25 cellular contexts compared by ENCODE assay signal in genomic region chr7:572013-572667, GRCh38. TPM values are rescaled to one million over a fixed set of nuclear protein-coding genes. Genes with fewer than 3 reads are reported as not detected.
A peak's percentile ranks its signal among the peaks of the same experiment; 100 is the strongest.
DNase-seq lines count a peak whose midpoint lies in the region; ATAC-seq, FAIRE-seq and TF ChIP-seq lines count a peak whose summit lies in the region.
"Had no signal": no experiment of that assay in that cellular context is flagged by ENCODE, and none has a peak within 500 bp of the region (broad histone marks: within the 10 kb centered on the region; RNA-seq: fewer than 3 reads in every experiment).

No MANE protein-coding gene starts in this region.

- TF ChIP-seq CTCF in kidney (IDR thresholded peaks at IDR 0.05; ENCODE audit: borderline replicate concordance, extremely low read depth, insufficient read depth) (no peak), PC-9 (conservative IDR thresholded peaks at IDR 0.05) (no peak), prostate gland (IDR thresholded peaks at IDR 0.05) (no peak)

- no peak overlapping the region for H3K4me3 ChIP-seq in right cardiac atrium (ENCODE audit: low read length)
- H3K4me3 ChIP-seq in kidney (ENCODE audit: low read length in 2 of 2), result no peak overlapping the region
- H3K4me3 ChIP-seq in neuronal stem cell (ENCODE audit: low read length in 2 of 2), result no peak overlapping the region
- no peak overlapping the region for H3K4me3 ChIP-seq in PC-9
- no peak overlapping the region for H3K4me3 ChIP-seq in prostate gland
- H3K4me3 ChIP-seq: GM23248 had no signal

- H3K79me2 ChIP-seq in PC-9 (ENCODE audit: low read depth), result no peaks in the 10 kb centered on the region

- intact Hi-C loops in right cardiac atrium (cut with DNase I), result no loop called here
- intact Hi-C loops in left ventricle myocardium superior (cut with micrococcal nuclease), result no loop called here
- intact Hi-C loops in kidney (cut with DNase I), result no loop called here
- intact Hi-C loops in PC-9 (cut with micrococcal nuclease; ENCODE audit: unreplicated experiment), result no loop called here
- intact Hi-C loops in prostate gland (cut with DNase I), result no loop called here

- no peak for TF ChIP-seq POLR2A in prostate gland (IDR thresholded peaks at IDR 0.05)

- in situ Hi-C loops in KBM-7 (cut with MboI; ENCODE audit: low pct_unique_long_range_greater_than_20kb, low sequenced_read_pairs), result no loop called here

- H2AK5ac ChIP-seq in neuronal stem cell (ENCODE audit: low read depth, low read length), result peak overlapping the region; percentile 75

- peaks cover 3% of the 10 kb centered on the region for H3K79me1 ChIP-seq in neuronal stem cell (ENCODE audit: low read depth, low read length)

- 91% methylated on average over 21 of the region's 21 CpGs for WGBS in right cardiac atrium
- no CpG with 5 or more reads among the region's 21 CpGs for WGBS in neuronal stem cell (ENCODE audit: extremely low coverage in 2 of 2, insufficient read length in 2 of 2, insufficient replicate concordance in 1 of 2), 2 donors
- 89% methylated on average over 21 of the region's 21 CpGs for WGBS in prostate gland

- H3K9me3 ChIP-seq in right cardiac atrium (ENCODE audit: control insufficient read depth, low read length) (no peaks in the 10 kb centered on the region), kidney (ENCODE audit: control insufficient read depth in 1 of 2, low read length in 2 of 2) (no peaks in the 10 kb centered on the region), neuronal stem cell (replicated peaks in 1 of 2; ENCODE audit: control insufficient read depth in 2 of 2, insufficient read depth in 1 of 2, low read depth in 1 of 2, low read length in 2 of 2) (peaks cover 0 to 1% of the 10 kb centered on the region in 2 donors), PC-9 (ENCODE audit: insufficient read depth, low read depth) (no peaks in the 10 kb centered on the region), prostate gland (no peaks in the 10 kb centered on the region)

- peak overlapping the region; percentile 47 for H2BK120ac ChIP-seq in neuronal stem cell (ENCODE audit: low read depth, low read length)

- H3K4me2 ChIP-seq in neuronal stem cell (ENCODE audit: insufficient read depth, low read length, poor library complexity, severe bottlenecking) (no peak overlapping the region), PC-9 (no peak overlapping the region)

- no peak overlapping the region for H4K91ac ChIP-seq in neuronal stem cell (ENCODE audit: low read depth, low read length, poor library complexity)

- no peak for FAIRE-seq in kidney (lab: Jason Lieb, UNC)

- H3K4me1 ChIP-seq in right cardiac atrium (ENCODE audit: control insufficient read depth, insufficient read depth, low read length) (peaks cover 6% of the 10 kb centered on the region), kidney (ENCODE audit: control insufficient read depth in 1 of 2, insufficient read depth in 1 of 2, low read depth in 1 of 2, low read length in 2 of 2) (no peaks in the 10 kb centered on the region), neuronal stem cell (ENCODE audit: control insufficient read depth in 2 of 2, insufficient read depth in 1 of 2, low read depth in 1 of 2, low read length in 2 of 2) (peaks cover 12 to 20% of the 10 kb centered on the region in 2 donors), PC-9 (replicated peaks; ENCODE audit: insufficient read depth) (no peaks in the 10 kb centered on the region), prostate gland (replicated peaks) (no peaks in the 10 kb centered on the region)
- H3K4me1 ChIP-seq: BE2C had no signal

- 0 out of 2 replicates have a peak, but pooled peaks cover under 1% of the 10 kb centered on the region for H4K20me1 ChIP-seq in PC-9 (ENCODE audit: insufficient read depth)

- peak overlapping the region; percentile 65 for H3K23ac ChIP-seq in neuronal stem cell (ENCODE audit: low read depth, low read length, poor library complexity)

- POLR2A ChIA-PET in PC-9 (lab: Charles Lee; ENCODE audit: unreplicated experiment), result no interaction called here

- no peak overlapping the region for H4K8ac ChIP-seq in neuronal stem cell (ENCODE audit: low read depth, low read length)

- ATAC-seq in right cardiac atrium (no peak), left ventricle myocardium superior (no peak)
- ATAC-seq: HCT116 had no signal

- H3K27me3 ChIP-seq in right cardiac atrium (ENCODE audit: control insufficient read depth, insufficient read depth) (no peaks in the 10 kb centered on the region), neuronal stem cell (ENCODE audit: control insufficient read depth in 3 of 3, insufficient read depth in 3 of 3, low read depth in 1 of 3, low read length in 3 of 3) (no peaks in the 10 kb centered on the region), PC-9 (ENCODE audit: insufficient read depth, low read depth) (no peaks in the 10 kb centered on the region), prostate gland (replicated peaks; ENCODE audit: insufficient read depth) (no peaks in the 10 kb centered on the region)
- H3K27me3 ChIP-seq: BE2C had no signal

- H2BK12ac ChIP-seq in neuronal stem cell (ENCODE audit: low read length), result peak overlapping the region; percentile 46

- no peaks in the 10 kb centered on the region for H3K9me2 ChIP-seq in PC-9 (ENCODE audit: insufficient read depth)

- H3K18ac ChIP-seq in neuronal stem cell (ENCODE audit: low read length), result peak overlapping the region; percentile 83

- CTCF ChIA-PET in PC-9 (lab: Charles Lee), result no interaction called here

- H2AFZ ChIP-seq in neuronal stem cell (ENCODE audit: low read length) (no peak overlapping the region), PC-9 (no peak overlapping the region)
- H2AFZ ChIP-seq: GM23248 had no signal

- H3F3A ChIP-seq in PC-9 (ENCODE audit: insufficient read depth, low read depth), result no peaks in the 10 kb centered on the region

- DNase-seq in right cardiac atrium, result peak in 2 of 3 donors; percentile 21 to 51
- DNase-seq in left ventricle myocardium superior, result no peak
- peak; percentile 60 for DNase-seq in kidney
- no peak for DNase-seq in neuronal stem cell (ENCODE audit: low spot score)
- no peak for DNase-seq in EL
- DNase-seq in KBM-7, result no peak
- DNase-seq in PC-9, result no peak
- DNase-seq in prostate gland (ENCODE audit: low spot score), result no peak
- DNase-seq: 8988T; ACHN; BE2C; CD4-positive, CD25-positive, alpha-beta regulatory T cell; DMS153; GM23248; Karpas-422; NCI-H1105; NCI-H1436 treated with DMSO at 0.1 percent for 48 hours; NCI-H187 treated with DMSO at 0.1 percent for 48 hours; NCI-H446; NCI-H524 treated with DMSO at 0.1 percent for 48 hours; NCI-H774; RPMI8226; SHP77 had no signal

- peak overlapping the region; percentile 75 for H2BK5ac ChIP-seq in neuronal stem cell (ENCODE audit: low read length)

- H2BK15ac ChIP-seq in neuronal stem cell (ENCODE audit: low read length), result peak overlapping the region; percentile 26

- H3K36me3 ChIP-seq in kidney (ENCODE audit: control insufficient read depth in 1 of 2, insufficient read depth in 2 of 2, low read length in 2 of 2), result no peaks in the 10 kb centered on the region
- peaks cover 0 to 2% of the 10 kb centered on the region in 2 donors for H3K36me3 ChIP-seq in neuronal stem cell (replicated peaks in 1 of 2; ENCODE audit: control insufficient read depth in 2 of 2, insufficient read depth in 2 of 2, low read length in 2 of 2)
- H3K36me3 ChIP-seq in PC-9 (ENCODE audit: low read depth), result no peaks in the 10 kb centered on the region
- no peaks in the 10 kb centered on the region for H3K36me3 ChIP-seq in prostate gland
- H3K36me3 ChIP-seq: BE2C had no signal

- H3K9ac ChIP-seq in kidney (ENCODE audit: low read length in 2 of 2) (no peak overlapping the region), neuronal stem cell (ENCODE audit: low read depth, low read length, poor library complexity) (peak overlapping the region; percentile 21)
- H3K9ac ChIP-seq: GM23248 had no signal

- no peak overlapping the region for H3K4ac ChIP-seq in neuronal stem cell (ENCODE audit: low read length)

- no peak overlapping the region for H3K14ac ChIP-seq in neuronal stem cell (ENCODE audit: low read length)

- no peak overlapping the region for H3K27ac ChIP-seq in right cardiac atrium (ENCODE audit: low read length)
- no peak overlapping the region for H3K27ac ChIP-seq in kidney (ENCODE audit: low read depth in 2 of 2, low read length in 2 of 2)
- H3K27ac ChIP-seq in neuronal stem cell (replicated peaks; ENCODE audit: low read length), result no peak overlapping the region
- no peak overlapping the region for H3K27ac ChIP-seq in PC-9
- H3K27ac ChIP-seq in prostate gland, result no peak overlapping the region
- H3K27ac ChIP-seq: GM23248, HL-60 had no signal

- no TSS peak for BruUV-seq in PC-9 (replicated peaks; lab: Mats Ljungman, UMichigan)

RNA-seq across cellular contexts. Expression of gene PDGFA, which starts 52.5 kb away (rescaled TPM):
- total RNA-seq in right cardiac atrium (10 to 100 TPM; 32.2 to 44.3 (median 38.4) TPM), left ventricle myocardium superior (32.7 TPM), kidney (53.0 TPM), PC-9 (2021) (23.6 and 32.5 TPM in 2 replicates), prostate gland (10 to 100 TPM; 40.4 to 75.0 TPM)
- polyA plus RNA-seq in right cardiac atrium (18.3 TPM), kidney (ENCODE audit: insufficient read depth, low read depth, low replicate concordance) (14.1 TPM)
- 6.2 TPM for polyA plus RNA-seq in neuronal stem cell (2013, experiment 1 of 2)
- 5.7 TPM for polyA plus RNA-seq in neuronal stem cell (2013, experiment 2 of 2)
- polyA plus RNA-seq: CD4-positive, CD25-positive, alpha-beta regulatory T cell had no signal

Comparison
In these comparisons a context has a peak if more than half of its experiments do, and no peak if none do; other contexts are left out.
1. DNase-seq: peak in right cardiac atrium (2 of 3) and kidney (single experiment); none in left ventricle myocardium superior (single experiment), neuronal stem cell (single experiment), EL (single experiment), KBM-7 (single experiment), PC-9 (0 of 2) and prostate gland (single experiment).